1 cellular context compared by ENCODE assay signal in genomic region chr21:45580576-45581321, GRCh38.
TF ChIP-seq lines count a peak whose summit lies in the region.

No MANE protein-coding gene starts in this region.

TF ChIP-seq in HepG2, 621 proteins besides CTCF, POLR2A, EP300 and RAD21 (continued from another document):
- no peak for TF ChIP-seq ZNF558 (CRISPR knock-in tag; IDR thresholded peaks at IDR 0.05; ENCODE audit: borderline replicate concordance)
- TF ChIP-seq ARNT2 (CRISPR knock-in tag; IDR thresholded peaks at IDR 0.05; ENCODE audit: low read depth) = no peak
- TF ChIP-seq ARID4A (CRISPR knock-in tag; IDR thresholded peaks at IDR 0.05; ENCODE audit: borderline replicate concordance) = no peak
- no peak for TF ChIP-seq ZFP91 (CRISPR knock-in tag; IDR thresholded peaks at IDR 0.05; ENCODE audit: borderline replicate concordance)
